Comparison of ENCODE assay signal across 8 cellular contexts in genomic region chr5:42908086-42908485, GRCh38.
DNase-seq lines count a peak whose midpoint lies in the region; ATAC-seq and TF ChIP-seq lines count a peak whose summit lies in the region.

No MANE protein-coding gene starts in this region.

- peaks cover 3% of the 10 kb centered on the region for H3K27me3 Mint-ChIP-seq in activated naive CD8-positive, alpha-beta T cell
- H3K27me3 Mint-ChIP-seq in neural progenitor cell (ENCODE audit: insufficient read depth, low read depth): peaks cover 21% of the 10 kb centered on the region

- no peaks in the 10 kb centered on the region for H3F3A ChIP-seq in neural progenitor cell (ENCODE audit: low read depth)

- H3K36me3 Mint-ChIP-seq in activated naive CD8-positive, alpha-beta T cell: no peaks in the 10 kb centered on the region
- no peaks in the 10 kb centered on the region for H3K36me3 Mint-ChIP-seq in neural progenitor cell

- H3K27ac ChIP-seq in neural progenitor cell: no peak overlapping the region

- no peaks in the 10 kb centered on the region for H3K79me2 ChIP-seq in neural progenitor cell (ENCODE audit: low read depth)

- H3K4me2 ChIP-seq in neural progenitor cell: no peak overlapping the region

- TF ChIP-seq CTCF in neural progenitor cell (IDR thresholded peaks at IDR 0.05): no peak

- no peak for DNase-seq in neural progenitor cell (ENCODE audit: low spot score)
- DNase-seq in DMS79 (lab: John Stamatoyannopoulos, UW): no peak
- DNase-seq in stimulated activated CD4-positive, alpha-beta T cell treated with anti-CD3 and anti-CD28 coated beads, Interleukin-12 subunit alpha, Interleukin-12 subunit beta, amount 100 ng/mL, for 4 hours: no peak
- DNase-seq in NCI-H2107 treated with DMSO at 0.1 percent for 48 hours (lab: John Stamatoyannopoulos, UW; ENCODE audit: unreplicated experiment): no peak
- DNase-seq in SW480 (ENCODE audit: low spot score): no peak

- H3K9me3 ChIP-seq in neural progenitor cell (ENCODE audit: low read depth): no peaks in the 10 kb centered on the region

- H3K4me1 ChIP-seq in neural progenitor cell: no peaks in the 10 kb centered on the region

- H3K9me3 Mint-ChIP-seq in activated naive CD8-positive, alpha-beta T cell (ENCODE audit: low read depth): no peaks in the 10 kb centered on the region
- H3K9me3 Mint-ChIP-seq in neural progenitor cell: peaks cover 2% of the 10 kb centered on the region

- peak overlapping the region; percentile 36 for H3K27ac Mint-ChIP-seq in activated naive CD8-positive, alpha-beta T cell
- H3K27ac Mint-ChIP-seq in neural progenitor cell: no peak overlapping the region

- peaks cover 56% of the 10 kb centered on the region for H3K27me3 ChIP-seq in neural progenitor cell

- H3K4me1 Mint-ChIP-seq in activated naive CD8-positive, alpha-beta T cell (ENCODE audit: low read depth): peaks cover 13% of the 10 kb centered on the region
- H3K4me1 Mint-ChIP-seq in neural progenitor cell: peaks cover 4% of the 10 kb centered on the region

- peak overlapping the region; percentile 91 for H3K4me3 Mint-ChIP-seq in activated naive CD8-positive, alpha-beta T cell
- peak overlapping the region; percentile 87 for H3K4me3 Mint-ChIP-seq in neural progenitor cell

- no peaks in the 10 kb centered on the region for H3K36me3 ChIP-seq in neural progenitor cell

- H3K9ac ChIP-seq in neural progenitor cell: no peak overlapping the region

- peak overlapping the region; percentile 99 for H2AFZ ChIP-seq in neural progenitor cell (replicated peaks)

- H4K20me1 ChIP-seq in neural progenitor cell (ENCODE audit: low read depth): no peaks in the 10 kb centered on the region

- no peak overlapping the region for H3K4me3 ChIP-seq in neural progenitor cell

- ATAC-seq in GM18517 (IDR thresholded peaks at IDR 0.05; ENCODE audit: unreplicated experiment) (peak; percentile 3), HG03432 (IDR thresholded peaks at IDR 0.05; ENCODE audit: unreplicated experiment) (peak; percentile 2)
